Comparison of ENCODE assay signal across 1 cellular context in the genomic region with DNA sequence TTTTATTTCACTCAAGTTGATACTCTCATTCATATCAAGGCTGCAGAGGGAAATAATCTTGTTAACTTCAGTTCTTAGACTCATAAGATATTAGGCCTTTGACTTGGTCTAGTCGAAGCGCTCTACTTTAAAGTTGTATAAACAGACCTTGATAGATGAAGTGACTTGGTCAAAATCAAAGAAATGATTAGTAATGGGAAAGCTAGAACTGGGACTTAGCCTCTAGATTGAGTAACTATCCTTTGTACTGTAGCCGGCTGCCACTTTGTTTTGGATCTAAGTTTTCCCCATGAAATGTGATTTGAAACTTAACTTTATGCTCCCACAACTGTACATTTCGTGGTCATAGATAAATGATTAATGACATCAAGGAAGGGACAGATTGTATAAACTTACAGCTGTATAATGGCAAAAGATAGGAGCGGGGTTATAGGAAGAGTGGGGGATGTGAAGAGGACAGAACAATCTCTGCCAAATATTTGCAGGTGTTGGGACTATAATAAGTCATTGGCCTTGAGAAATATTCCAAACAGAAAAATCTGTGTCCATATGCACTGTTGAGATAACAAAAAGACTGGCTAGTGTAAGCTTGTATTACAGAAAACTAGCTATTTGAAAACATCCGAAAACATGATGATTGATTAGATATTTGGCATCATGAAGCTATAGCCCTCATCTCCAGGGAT.
TF ChIP-seq lines count a peak whose summit lies in the region.

No MANE protein-coding gene starts in this region.

TF ChIP-seq in WTC11, 78 proteins besides CTCF, POLR2A, EP300 and RAD21 (continued from another document):
- TF ChIP-seq, protein P1, sequence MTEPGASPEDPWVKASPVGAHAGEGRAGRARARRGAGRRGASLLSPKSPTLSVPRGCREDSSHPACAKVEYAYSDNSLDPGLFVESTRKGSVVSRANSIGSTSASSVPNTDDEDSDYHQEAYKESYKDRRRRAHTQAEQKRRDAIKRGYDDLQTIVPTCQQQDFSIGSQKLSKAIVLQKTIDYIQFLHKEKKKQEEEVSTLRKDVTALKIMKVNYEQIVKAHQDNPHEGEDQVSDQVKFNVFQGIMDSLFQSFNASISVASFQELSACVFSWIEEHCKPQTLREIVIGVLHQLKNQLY (CRISPR knock-in tag; IDR thresholded peaks at IDR 0.05), result no peak
- TF ChIP-seq, protein P2, sequence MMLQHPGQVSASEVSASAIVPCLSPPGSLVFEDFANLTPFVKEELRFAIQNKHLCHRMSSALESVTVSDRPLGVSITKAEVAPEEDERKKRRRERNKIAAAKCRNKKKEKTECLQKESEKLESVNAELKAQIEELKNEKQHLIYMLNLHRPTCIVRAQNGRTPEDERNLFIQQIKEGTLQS (CRISPR knock-in tag; conservative IDR thresholded peaks at IDR 0.05), result no peak
- TF ChIP-seq, protein P3, sequence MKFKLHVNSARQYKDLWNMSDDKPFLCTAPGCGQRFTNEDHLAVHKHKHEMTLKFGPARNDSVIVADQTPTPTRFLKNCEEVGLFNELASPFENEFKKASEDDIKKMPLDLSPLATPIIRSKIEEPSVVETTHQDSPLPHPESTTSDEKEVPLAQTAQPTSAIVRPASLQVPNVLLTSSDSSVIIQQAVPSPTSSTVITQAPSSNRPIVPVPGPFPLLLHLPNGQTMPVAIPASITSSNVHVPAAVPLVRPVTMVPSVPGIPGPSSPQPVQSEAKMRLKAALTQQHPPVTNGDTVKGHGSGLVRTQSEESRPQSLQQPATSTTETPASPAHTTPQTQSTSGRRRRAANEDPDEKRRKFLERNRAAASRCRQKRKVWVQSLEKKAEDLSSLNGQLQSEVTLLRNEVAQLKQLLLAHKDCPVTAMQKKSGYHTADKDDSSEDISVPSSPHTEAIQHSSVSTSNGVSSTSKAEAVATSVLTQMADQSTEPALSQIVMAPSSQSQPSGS (CRISPR knock-in tag; IDR thresholded peaks at IDR 0.05; ENCODE audit: borderline replicate concordance, low read depth), result no peak
